Comparison of ENCODE assay signal across 8 cellular contexts in genomic region chr20:19661717-19662637, GRCh38.
A peak's percentile ranks its signal among the peaks of the same experiment; 100 is the strongest.
DNase-seq lines count a peak whose midpoint lies in the region; ATAC-seq and TF ChIP-seq lines count a peak whose summit lies in the region.

No MANE protein-coding gene starts in this region.

- no peak overlapping the region for H3K4me3 ChIP-seq in NT2/D1 (ENCODE audit: insufficient read length, low read depth)

- no peaks in the 10 kb centered on the region for H3K4me1 ChIP-seq in NT2/D1 (ENCODE audit: insufficient read depth, insufficient read length)

- TF ChIP-seq RAD21 in Ishikawa (IDR thresholded peaks at IDR 0.05; ENCODE audit: low read depth): peak; percentile 93

- H3K27me3 ChIP-seq in NT2/D1 (ENCODE audit: insufficient read depth, insufficient read length): peaks cover 10% of the 10 kb centered on the region

- DNase-seq in activated gamma-delta T cell treated with Interleukin-2 at 50 U/mL for 16 hours: peak; percentile 35
- no peak for DNase-seq in activated gamma-delta T cell (lab: John Stamatoyannopoulos, UW)
- peak; percentile 57 for DNase-seq in NT2/D1 (ENCODE audit: low read depth, low spot score)
- peak; percentile 25 for DNase-seq in activated T-cell treated with anti-CD3 and anti-CD28 coated beads for 48 hours (ENCODE audit: low read depth)
- peak; percentile 41 for DNase-seq in foreskin melanocyte
- DNase-seq in nucleus accumbens (lab: John Stamatoyannopoulos, UW): peak in 49 of 56 donors; percentile 4 to 82 (median 32)

- H3K9me3 ChIP-seq in NT2/D1 (ENCODE audit: insufficient read depth, low read length): no peaks in the 10 kb centered on the region

- no peak for TF ChIP-seq EP300 in Ishikawa (IDR thresholded peaks at IDR 0.05; ENCODE audit: borderline replicate concordance)

- H3K9ac ChIP-seq in NT2/D1 (ENCODE audit: insufficient read length, low read depth): no peak overlapping the region

- ATAC-seq in HG02588 (IDR thresholded peaks at IDR 0.05; ENCODE audit: unreplicated experiment): no peak

- H3K36me3 ChIP-seq in NT2/D1 (ENCODE audit: insufficient read depth, insufficient read length, low read length): no peaks in the 10 kb centered on the region

TF ChIP-seq in Ishikawa, 13 proteins besides CTCF, POLR2A, EP300 and RAD21:
- no peak for TF ChIP-seq TCF12 (IDR thresholded peaks at IDR 0.05; ENCODE audit: low read depth)
- no peak for TF ChIP-seq FOXM1 (IDR thresholded peaks at IDR 0.05; ENCODE audit: borderline replicate concordance, low read depth)
- TF ChIP-seq, protein P1, sequence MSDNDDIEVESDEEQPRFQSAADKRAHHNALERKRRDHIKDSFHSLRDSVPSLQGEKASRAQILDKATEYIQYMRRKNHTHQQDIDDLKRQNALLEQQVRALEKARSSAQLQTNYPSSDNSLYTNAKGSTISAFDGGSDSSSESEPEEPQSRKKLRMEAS (IDR thresholded peaks at IDR 0.05): no peak
- no peak for TF ChIP-seq YY1 (IDR thresholded peaks at IDR 0.05; ENCODE audit: low read depth)
